In genomic region chr21:33587792-33588484, GRCh38 we compare ENCODE assay signal across 8 cellular contexts. TPM values are rescaled to one million over a fixed set of nuclear protein-coding genes. Genes with fewer than 3 reads are reported as not detected.
DNase-seq lines count a peak whose midpoint lies in the region; ATAC-seq and TF ChIP-seq lines count a peak whose summit lies in the region.

No MANE protein-coding gene starts in this region.

- H3K9me3 ChIP-seq in lower lobe of right lung: no peaks in the 10 kb centered on the region

- H3K27ac ChIP-seq in lower lobe of right lung: peak overlapping the region; percentile 87

- in situ Hi-C loops in SK-MEL-5 (cut with HindIII; ENCODE audit: low pct_unique_long_range_greater_than_20kb, low sequenced_read_pairs): no loop called here

- intact Hi-C loops in lower lobe of right lung (cut with DNase I): no loop called here

- peaks cover 11% of the 10 kb centered on the region for H3K4me1 ChIP-seq in lower lobe of right lung

- no peaks in the 10 kb centered on the region for H3K27me3 ChIP-seq in lower lobe of right lung (ENCODE audit: low read depth)

- peak overlapping the region; percentile 83 for H3K4me3 ChIP-seq in lower lobe of right lung

- peak; percentile 28 for ATAC-seq in HG03432 (IDR thresholded peaks at IDR 0.05; ENCODE audit: unreplicated experiment)
- ATAC-seq in lower lobe of right lung: peak; percentile 36 to 41

- DNase-seq in NCI-H1436 (lab: John Stamatoyannopoulos, UW) (peak; percentile 23), NCI-H1436 treated with DMSO at 0.1 percent for 48 hours (lab: John Stamatoyannopoulos, UW) (no peak), GM19240 (ENCODE audit: insufficient read length, low spot score) (peak; percentile 14), SK-MEL-5 (ENCODE audit: low read depth, low spot score) (peak; percentile 21), ecto neural progenitor cell (ENCODE audit: low spot score) (peak; percentile 74), lower lobe of right lung (peak; percentile 56), stromal cell of bone marrow (ENCODE audit: low read depth) (peak; percentile 18)

- no peaks in the 10 kb centered on the region for H3K36me3 ChIP-seq in lower lobe of right lung

- no peak for TF ChIP-seq CTCF in lower lobe of right lung (IDR thresholded peaks at IDR 0.05)

RNA-seq across cellular contexts. Expression of gene DONSON, which starts 0.5 kb away (rescaled TPM):
- 16.9 and 17.8 TPM in 2 replicates for total RNA-seq in SK-MEL-5 (2014; rRNA removed; shearing (Covaris generic))
- 25.5 and 29.9 TPM in 2 replicates for polyA plus RNA-seq in SK-MEL-5 (2015; cell fraction: cytosol; rRNA removed)
- 43.9 and 50.4 TPM in 2 replicates for polyA plus RNA-seq in SK-MEL-5 (2015; cell fraction: nucleus; rRNA removed)
- 5.0 TPM for total RNA-seq in lower lobe of right lung

RNA-seq across cellular contexts. Expression of gene SON, which starts 45.1 kb away (rescaled TPM):
- 94.1 and 133 TPM in 2 replicates for total RNA-seq in SK-MEL-5 (2014; rRNA removed; shearing (Covaris generic))
- polyA plus RNA-seq in SK-MEL-5 (2015; cell fraction: cytosol; rRNA removed): 82.3 and 116 TPM in 2 replicates
- polyA plus RNA-seq in SK-MEL-5 (2015; cell fraction: nucleus; rRNA removed): 449 and 481 TPM in 2 replicates
- total RNA-seq in lower lobe of right lung: 322 TPM

RNA-seq across cellular contexts. Expression of gene GART, which starts 46.0 kb away (rescaled TPM):
- 90.1 and 95.7 TPM in 2 replicates for total RNA-seq in SK-MEL-5 (2014; rRNA removed; shearing (Covaris generic))
- polyA plus RNA-seq in SK-MEL-5 (2015; cell fraction: cytosol; rRNA removed): 135 and 163 TPM in 2 replicates
- 210 and 296 TPM in 2 replicates for polyA plus RNA-seq in SK-MEL-5 (2015; cell fraction: nucleus; rRNA removed)
- total RNA-seq in lower lobe of right lung: 53.8 TPM

RNA-seq across cellular contexts. Expression of gene CRYZL1, which starts 53.6 kb away (rescaled TPM):
- total RNA-seq in SK-MEL-5 (2014; rRNA removed; shearing (Covaris generic)): 7.7 and 15.2 TPM in 2 replicates
- polyA plus RNA-seq in SK-MEL-5 (2015; cell fraction: cytosol; rRNA removed): 13.0 and 21.8 TPM in 2 replicates
- polyA plus RNA-seq in SK-MEL-5 (2015; cell fraction: nucleus; rRNA removed): 39.6 and 68.8 TPM in 2 replicates
- total RNA-seq in lower lobe of right lung: 29.4 TPM

RNA-seq across cellular contexts. Expression of gene ITSN1, which starts 54.4 kb away (rescaled TPM):
- 10.9 and 13.4 TPM in 2 replicates for total RNA-seq in SK-MEL-5 (2014; rRNA removed; shearing (Covaris generic))
- polyA plus RNA-seq in SK-MEL-5 (2015; cell fraction: cytosol; rRNA removed): 11.3 and 27.8 TPM in 2 replicates
- polyA plus RNA-seq in SK-MEL-5 (2015; cell fraction: nucleus; rRNA removed): 19.1 and 26.5 TPM in 2 replicates
- total RNA-seq in lower lobe of right lung: 31.4 TPM
